Comparison of ENCODE assay signal across 22 cellular contexts in the genomic region with DNA sequence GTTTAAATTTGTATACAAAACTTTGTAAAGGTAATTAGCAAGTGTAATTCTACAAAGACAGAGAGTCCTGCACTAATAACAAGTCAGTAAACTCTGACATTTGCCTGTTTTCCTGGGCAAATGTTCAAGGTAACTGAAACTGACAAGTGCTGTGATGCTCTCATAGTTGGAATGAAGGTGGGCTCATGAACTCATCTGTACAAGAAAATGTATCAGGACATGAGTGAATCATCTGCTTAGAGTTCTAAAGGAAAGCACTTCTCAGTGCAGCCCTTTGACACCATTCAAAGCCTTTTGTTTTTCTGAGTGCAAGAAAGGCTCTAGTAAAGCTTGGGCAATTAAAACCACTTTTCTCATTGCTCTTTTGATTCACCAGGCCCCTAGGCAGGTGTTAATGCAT.
"Had no signal": no experiment of that assay in that cellular context is flagged by ENCODE, and none has a peak within 500 bp of the region (broad histone marks: within the 10 kb centered on the region; RNA-seq: fewer than 3 reads in every experiment).

No MANE protein-coding gene starts in this region.

- H3K4me2 ChIP-seq: KMS-11, PC-9 had no signal

- H3K4me3 ChIP-seq: cardiac muscle cell, PC-9, SK-N-MC had no signal

- H3K36me3 ChIP-seq: brain microvascular endothelial cell, cardiac muscle cell had no signal

- ATAC-seq: activated CD8-positive, alpha-beta T cell treated with anti-CD3 and anti-CD28 coated beads for 36 hours; activated T-cell treated with anti-CD3 and anti-CD28 coated beads, Interleukin-2, amount 50 U/mL, for 72 hours; T-cell had no signal

- H3K9me3 Mint-ChIP-seq: activated CD8-positive, alpha-beta T cell treated with anti-CD3 and anti-CD28 coated beads for 36 hours; activated naive CD8-positive, alpha-beta T cell treated with anti-CD3 and anti-CD28 coated beads for 36 hours; activated T-cell treated with anti-CD3 and anti-CD28 coated beads, Interleukin-2, amount 50 U/mL, for 72 hours; T-cell had no signal

- H3K9ac ChIP-seq: KMS-11 had no signal

- H3K36me3 Mint-ChIP-seq: activated naive CD4-positive, alpha-beta T cell treated with anti-CD3 and anti-CD28 coated beads, Interleukin-2, amount 10 ng/mL, durations not matched to agents 7 days and 5 days had no signal

- H3K4me1 Mint-ChIP-seq: activated naive CD4-positive, alpha-beta T cell treated with anti-CD3 and anti-CD28 coated beads, Interleukin-2, amount 10 ng/mL, durations not matched to agents 7 days and 5 days had no signal

- H3K27ac Mint-ChIP-seq: activated CD8-positive, alpha-beta T cell treated with anti-CD3 and anti-CD28 coated beads for 36 hours; activated naive CD4-positive, alpha-beta T cell treated with anti-CD3 and anti-CD28 coated beads, Interleukin-2, amount 10 ng/mL, durations not matched to agents 7 days and 5 days; activated naive CD8-positive, alpha-beta T cell treated with anti-CD3 and anti-CD28 coated beads for 36 hours; activated T-cell treated with anti-CD3 and anti-CD28 coated beads, Interleukin-2, amount 50 U/mL, for 72 hours; activated T-helper 2 cell treated with anti-CD3 and anti-CD28 coated beads, Interferon-gamma antibody, Interleukin-2, Interleukin-4, amounts not matched to agents 10 μg/mL and 5 μg/mL and 100 μg/mL, durations not matched to agents 14 hours and 24 hours and 36 hours; T-cell had no signal

- H2AFZ ChIP-seq: PC-9 had no signal

- H3K4me3 Mint-ChIP-seq: activated CD8-positive, alpha-beta T cell treated with anti-CD3 and anti-CD28 coated beads for 36 hours; activated naive CD4-positive, alpha-beta T cell treated with anti-CD3 and anti-CD28 coated beads, Interleukin-2, amount 10 ng/mL, durations not matched to agents 7 days and 5 days; activated naive CD8-positive, alpha-beta T cell treated with anti-CD3 and anti-CD28 coated beads for 36 hours; activated T-cell treated with anti-CD3 and anti-CD28 coated beads, Interleukin-2, amount 50 U/mL, for 72 hours; T-cell had no signal

- H3K27me3 Mint-ChIP-seq: activated naive CD4-positive, alpha-beta T cell treated with anti-CD3 and anti-CD28 coated beads, Interleukin-2, amount 10 ng/mL, durations not matched to agents 7 days and 5 days; activated naive CD8-positive, alpha-beta T cell treated with anti-CD3 and anti-CD28 coated beads for 36 hours had no signal

- H3K27ac ChIP-seq: brain microvascular endothelial cell, cardiac muscle cell, KMS-11, PC-9, SK-N-MC, VCaP had no signal

- DNase-seq: activated CD4-positive, CD25-positive, alpha-beta regulatory T cell; activated CD8-positive, alpha-beta memory T cell treated with anti-CD3 and anti-CD28 coated beads, Interleukin-2, amount 50 U/mL, for 4 hours; activated CD8-positive, alpha-beta T cell treated with anti-CD3 and anti-CD28 coated beads for 36 hours; activated gamma-delta T cell treated with Interleukin-2 at 50 U/mL for 16 hours; activated naive CD4-positive, alpha-beta T cell treated with anti-CD3 and anti-CD28 coated beads, Interleukin-2, amount 10 ng/mL, durations not matched to agents 7 days and 5 days; activated naive CD8-positive, alpha-beta T cell treated with anti-CD3 and anti-CD28 coated beads for 36 hours; activated T-cell treated with anti-CD3 and anti-CD28 coated beads, Interleukin-2, amount 50 U/mL, for 72 hours; brain microvascular endothelial cell; NCI-H1092; NCI-H146; NCI-H1930; NCI-H2171; NCI-H2227 treated with DMSO at 0.1 percent for 48 hours; NCI-H446 treated with DMSO at 0.1 percent for 48 hours; NCI-H524 treated with DMSO at 0.1 percent for 48 hours; PC-9; T-cell had no signal

- H3K27me3 ChIP-seq: brain microvascular endothelial cell, cardiac muscle cell had no signal
